ENCODE assay signal across 8 cellular contexts in the genomic region with DNA sequence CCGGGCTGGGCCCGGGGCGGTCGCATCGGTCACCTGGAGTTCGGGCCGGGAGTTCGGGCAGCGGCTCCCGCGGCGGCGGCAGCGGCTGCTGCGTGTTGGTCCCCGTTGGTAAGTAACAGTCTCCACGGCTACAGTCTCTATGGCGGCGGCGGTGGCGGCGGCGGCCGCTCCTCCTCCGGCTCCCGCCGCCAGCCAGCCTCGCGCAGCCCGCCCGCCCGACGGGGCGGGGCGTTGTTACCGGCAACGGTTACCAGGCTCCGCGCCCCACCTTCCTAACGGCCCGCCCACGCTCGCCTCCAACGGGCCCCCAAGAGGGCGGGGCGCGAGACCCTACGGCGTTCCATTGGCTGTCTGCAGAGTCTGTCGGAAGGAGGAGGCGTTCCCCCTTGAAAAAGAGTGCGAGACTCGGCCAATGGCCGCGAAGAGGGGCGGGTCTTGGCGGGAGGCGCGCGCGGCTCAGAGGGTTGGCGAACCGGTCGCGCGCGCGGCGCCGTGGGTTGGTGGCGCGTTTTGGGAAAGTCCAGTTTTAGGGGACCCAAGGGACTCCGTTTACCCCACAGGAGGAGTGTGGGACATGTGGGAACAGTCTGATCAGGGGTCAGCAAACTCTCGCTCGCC. TPM values are rescaled to one million over a fixed set of nuclear protein-coding genes. Genes with fewer than 3 reads are reported as not detected.
A peak's percentile ranks its signal among the peaks of the same experiment; 100 is the strongest.
DNase-seq lines count a peak whose midpoint lies in the region; ATAC-seq, FAIRE-seq and TF ChIP-seq lines count a peak whose summit lies in the region.

TSS of gene RFX2 (minus strand) at position 141 of the 618 bp plus-strand sequence. CDS start 63,004 bp downstream, outside the sequence.

- H3K27ac Mint-ChIP-seq in activated T-helper 17 cell treated with anti-CD3 and anti-CD28 coated beads, Interleukin-2, amount 50 U/mL, for 72 hours = peak within 1 kb of the TSS; percentile 99
- peak within 1 kb of the TSS; percentile 88 to 97 for H3K27ac Mint-ChIP-seq in natural killer cell
- H3K27ac Mint-ChIP-seq in stimulated activated naive B cell treated with anti-CD40 and anti-IgM and Interleukin-4, amounts not matched to agents 10 μg/mL and 1 μg/mL and 100 μg/mL, for 72 hours = peak within 1 kb of the TSS; percentile 90

- TF ChIP-seq POLR2A in H54 (IDR thresholded peaks at IDR 0.05; ENCODE audit: low read depth, low read length) = peak; percentile 50; the same call in 1 of the 2 replicates

- peak within 1 kb of the TSS; percentile 94 for H3K4me3 Mint-ChIP-seq in activated T-helper 17 cell treated with anti-CD3 and anti-CD28 coated beads, Interleukin-2, amount 50 U/mL, for 72 hours
- peak within 1 kb of the TSS; percentile 98 for H3K4me3 Mint-ChIP-seq in natural killer cell
- peak within 1 kb of the TSS; percentile 91 to 96 for H3K4me3 Mint-ChIP-seq in stimulated activated naive B cell treated with anti-CD40 and anti-IgM and Interleukin-4, amounts not matched to agents 10 μg/mL and 1 μg/mL and 100 μg/mL, for 72 hours

- FAIRE-seq in H54 (lab: Jason Lieb, UNC) = peak; percentile 45

- H3K4me3 ChIP-seq in fibroblast of mammary gland (ENCODE audit: control insufficient read depth, low read depth, low read length) = peak within 1 kb of the TSS; percentile 62

- DNase-seq in ELR (ENCODE audit: low read depth) (peak; percentile 99), H54 (ENCODE audit: insufficient read length, low spot score) (peak; percentile 87), LoVo (ENCODE audit: low spot score) (peak; percentile 99), RPMI8226 (peak; percentile 99), fibroblast of mammary gland (ENCODE audit: low read depth) (peak; percentile 97), natural killer cell (peak; percentile 98)
- DNase-seq in stimulated activated naive B cell treated with anti-CD40 and anti-IgM and Interleukin-4, amounts not matched to agents 10 μg/mL and 1 μg/mL and 100 μg/mL, for 72 hours = peak; percentile 99

- H3K36me3 Mint-ChIP-seq in activated T-helper 17 cell treated with anti-CD3 and anti-CD28 coated beads, Interleukin-2, amount 50 U/mL, for 72 hours (ENCODE audit: low read depth) = peaks cover 15% of the 10 kb centered on the region
- H3K36me3 Mint-ChIP-seq in natural killer cell = no peaks in the 10 kb centered on the region
- peaks cover 0 to 7% of the 10 kb centered on the region in 2 donors for H3K36me3 Mint-ChIP-seq in stimulated activated naive B cell treated with anti-CD40 and anti-IgM and Interleukin-4, amounts not matched to agents 10 μg/mL and 1 μg/mL and 100 μg/mL, for 72 hours

- intact Hi-C loops in natural killer cell (cut with micrococcal nuclease) = loop anchor here (2.0 to 5.0 kb wide), 2 partner anchors 43 to 88 kb away; no protein-coding TSS in a partner anchor

- no peaks in the 10 kb centered on the region for H3K27me3 Mint-ChIP-seq in activated T-helper 17 cell treated with anti-CD3 and anti-CD28 coated beads, Interleukin-2, amount 50 U/mL, for 72 hours
- H3K27me3 Mint-ChIP-seq in natural killer cell (ENCODE audit: low read depth in 2 of 2) = peaks cover 22 to 31% of the 10 kb centered on the region in 2 donors
- H3K27me3 Mint-ChIP-seq in stimulated activated naive B cell treated with anti-CD40 and anti-IgM and Interleukin-4, amounts not matched to agents 10 μg/mL and 1 μg/mL and 100 μg/mL, for 72 hours = peaks cover 27 to 38% of the 10 kb centered on the region in 2 donors

- TF ChIP-seq CTCF in fibroblast of mammary gland (conservative IDR thresholded peaks at IDR 0.05; ENCODE audit: control insufficient read depth, insufficient read depth, low read depth, low read length) (no peak), natural killer cell (IDR thresholded peaks at IDR 0.05) (no peak)

- no peaks in the 10 kb centered on the region for H3K9me3 Mint-ChIP-seq in activated T-helper 17 cell treated with anti-CD3 and anti-CD28 coated beads, Interleukin-2, amount 50 U/mL, for 72 hours
- no peaks in the 10 kb centered on the region for H3K9me3 Mint-ChIP-seq in natural killer cell
- H3K9me3 Mint-ChIP-seq in stimulated activated naive B cell treated with anti-CD40 and anti-IgM and Interleukin-4, amounts not matched to agents 10 μg/mL and 1 μg/mL and 100 μg/mL, for 72 hours = no peaks in the 10 kb centered on the region

- peaks cover 23% of the 10 kb centered on the region for H3K4me1 Mint-ChIP-seq in activated T-helper 17 cell treated with anti-CD3 and anti-CD28 coated beads, Interleukin-2, amount 50 U/mL, for 72 hours
- H3K4me1 Mint-ChIP-seq in natural killer cell = peaks cover 19 to 26% of the 10 kb centered on the region in 2 donors
- peaks cover 19 to 29% of the 10 kb centered on the region in 2 donors for H3K4me1 Mint-ChIP-seq in stimulated activated naive B cell treated with anti-CD40 and anti-IgM and Interleukin-4, amounts not matched to agents 10 μg/mL and 1 μg/mL and 100 μg/mL, for 72 hours

- ATAC-seq in activated T-helper 17 cell treated with anti-CD3 and anti-CD28 coated beads, Interleukin-2, amount 50 U/mL, for 72 hours (replicated peaks) = peak; percentile 94
- ATAC-seq in natural killer cell = peak; percentile 96 to 100 (median 97)
- peak; percentile 95 to 96 for ATAC-seq in stimulated activated naive B cell treated with anti-CD40 and anti-IgM and Interleukin-4, amounts not matched to agents 10 μg/mL and 1 μg/mL and 100 μg/mL, for 72 hours (replicated peaks)

RNA-seq across cellular contexts. Expression of gene RFX2, which starts in this region (rescaled TPM):
- total RNA-seq in activated T-helper 17 cell treated with anti-CD3 and anti-CD28 coated beads, Interleukin-2, amount 50 U/mL, for 72 hours = 10 to 100 TPM in 1 of 2 donors, 1 to 10 TPM in 1; 9.7 to 20.7 TPM
- 1 to 10 TPM; 2.4 to 4.6 (median 4.1) TPM for total RNA-seq in natural killer cell

Comparison
In these comparisons a context has a peak if more than half of its experiments do, and no peak if none do; other contexts are left out.
1. Peak in every context shown above with its lines: DNase-seq, ATAC-seq and H3K4me3 ChIP-seq.